In genomic region chr6:5457983-5458683, GRCh38 we compare ENCODE assay signal across 2 cellular contexts.
TF ChIP-seq lines count a peak whose summit lies in the region.

No MANE protein-coding gene starts in this region.

TF ChIP-seq in liver, 16 proteins besides CTCF, POLR2A, EP300 and RAD21:
- peak; percentile 41 for TF ChIP-seq FOXA1 (IDR thresholded peaks at IDR 0.05)
- TF ChIP-seq HNF4A (conservative IDR thresholded peaks at IDR 0.05): peak; percentile 55 to 87
- no peak for TF ChIP-seq TAF1 (conservative IDR thresholded peaks at IDR 0.05)
- TF ChIP-seq NR2F2 (IDR thresholded peaks at IDR 0.05): no peak
- TF ChIP-seq, protein P1, sequence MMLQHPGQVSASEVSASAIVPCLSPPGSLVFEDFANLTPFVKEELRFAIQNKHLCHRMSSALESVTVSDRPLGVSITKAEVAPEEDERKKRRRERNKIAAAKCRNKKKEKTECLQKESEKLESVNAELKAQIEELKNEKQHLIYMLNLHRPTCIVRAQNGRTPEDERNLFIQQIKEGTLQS (IDR thresholded peaks at IDR 0.05): no peak
- TF ChIP-seq YY1 (IDR thresholded peaks at IDR 0.05): peak; percentile 95
- TF ChIP-seq FOXA2 (IDR thresholded peaks at IDR 0.05): no peak
- peak; percentile 50 for TF ChIP-seq SP1 (IDR thresholded peaks at IDR 0.05)
- TF ChIP-seq EGR1 (IDR thresholded peaks at IDR 0.05; ENCODE audit: low read depth in 2 of 2): peak in 1 of 2 donors; percentile 22
- TF ChIP-seq JUND (IDR thresholded peaks at IDR 0.05): peak in 1 of 2 donors; percentile 90
- TF ChIP-seq MAX (IDR thresholded peaks at IDR 0.05): peak; percentile 91
- peak; percentile 84 for TF ChIP-seq REST (IDR thresholded peaks at IDR 0.05)
- TF ChIP-seq GABPA (IDR thresholded peaks at IDR 0.05 in 1 of 2, conservative IDR thresholded peaks at IDR 0.05 in 1 of 2): peak in 1 of 2 donors; percentile 51
- peak; percentile 71 for TF ChIP-seq ZBTB33 (IDR thresholded peaks at IDR 0.05)
- peak; percentile 34 to 88 for TF ChIP-seq RXRA (IDR thresholded peaks at IDR 0.05)
- TF ChIP-seq HNF4G (IDR thresholded peaks at IDR 0.05): no peak

TF ChIP-seq in HepG2, 621 proteins besides CTCF, POLR2A, EP300 and RAD21:
- TF ChIP-seq NFYC (CRISPR knock-in tag; IDR thresholded peaks at IDR 0.05): no peak
- TF ChIP-seq ZNF607 (CRISPR knock-in tag; IDR thresholded peaks at IDR 0.05; ENCODE audit: borderline replicate concordance): no peak
- no peak for TF ChIP-seq ZMYM3 (CRISPR knock-in tag; IDR thresholded peaks at IDR 0.05)
- no peak for TF ChIP-seq PPARG (CRISPR knock-in tag; conservative IDR thresholded peaks at IDR 0.05)
- TF ChIP-seq ZNF17 (CRISPR knock-in tag; IDR thresholded peaks at IDR 0.05): no peak
- TF ChIP-seq ESRRA (CRISPR knock-in tag; IDR thresholded peaks at IDR 0.05; ENCODE audit: low read depth): no peak
- TF ChIP-seq MIXL1 (CRISPR knock-in tag; IDR thresholded peaks at IDR 0.05): no peak
- no peak for TF ChIP-seq ZNF574 (CRISPR knock-in tag; IDR thresholded peaks at IDR 0.05)
- TF ChIP-seq SNAPC4 (CRISPR knock-in tag; IDR thresholded peaks at IDR 0.05): no peak
- no peak for TF ChIP-seq MAFF (IDR thresholded peaks at IDR 0.05; ENCODE audit: low read depth, low read length)
- TF ChIP-seq ZNF749 (CRISPR knock-in tag; IDR thresholded peaks at IDR 0.05; ENCODE audit: borderline replicate concordance): no peak
- no peak for TF ChIP-seq AKAP8 (CRISPR knock-in tag; IDR thresholded peaks at IDR 0.05)
- no peak for TF ChIP-seq ZNF724P (CRISPR knock-in tag; IDR thresholded peaks at IDR 0.05; ENCODE audit: borderline replicate concordance)
- TF ChIP-seq ZNF326 (CRISPR knock-in tag; IDR thresholded peaks at IDR 0.05; ENCODE audit: borderline replicate concordance): no peak
- no peak for TF ChIP-seq ZNF766 (CRISPR knock-in tag; IDR thresholded peaks at IDR 0.05; ENCODE audit: borderline replicate concordance)
- no peak for TF ChIP-seq TCF7 (IDR thresholded peaks at IDR 0.05; ENCODE audit: low read depth)
- no peak for TF ChIP-seq ZNF451 (CRISPR knock-in tag; IDR thresholded peaks at IDR 0.05)
- TF ChIP-seq, protein P2, sequence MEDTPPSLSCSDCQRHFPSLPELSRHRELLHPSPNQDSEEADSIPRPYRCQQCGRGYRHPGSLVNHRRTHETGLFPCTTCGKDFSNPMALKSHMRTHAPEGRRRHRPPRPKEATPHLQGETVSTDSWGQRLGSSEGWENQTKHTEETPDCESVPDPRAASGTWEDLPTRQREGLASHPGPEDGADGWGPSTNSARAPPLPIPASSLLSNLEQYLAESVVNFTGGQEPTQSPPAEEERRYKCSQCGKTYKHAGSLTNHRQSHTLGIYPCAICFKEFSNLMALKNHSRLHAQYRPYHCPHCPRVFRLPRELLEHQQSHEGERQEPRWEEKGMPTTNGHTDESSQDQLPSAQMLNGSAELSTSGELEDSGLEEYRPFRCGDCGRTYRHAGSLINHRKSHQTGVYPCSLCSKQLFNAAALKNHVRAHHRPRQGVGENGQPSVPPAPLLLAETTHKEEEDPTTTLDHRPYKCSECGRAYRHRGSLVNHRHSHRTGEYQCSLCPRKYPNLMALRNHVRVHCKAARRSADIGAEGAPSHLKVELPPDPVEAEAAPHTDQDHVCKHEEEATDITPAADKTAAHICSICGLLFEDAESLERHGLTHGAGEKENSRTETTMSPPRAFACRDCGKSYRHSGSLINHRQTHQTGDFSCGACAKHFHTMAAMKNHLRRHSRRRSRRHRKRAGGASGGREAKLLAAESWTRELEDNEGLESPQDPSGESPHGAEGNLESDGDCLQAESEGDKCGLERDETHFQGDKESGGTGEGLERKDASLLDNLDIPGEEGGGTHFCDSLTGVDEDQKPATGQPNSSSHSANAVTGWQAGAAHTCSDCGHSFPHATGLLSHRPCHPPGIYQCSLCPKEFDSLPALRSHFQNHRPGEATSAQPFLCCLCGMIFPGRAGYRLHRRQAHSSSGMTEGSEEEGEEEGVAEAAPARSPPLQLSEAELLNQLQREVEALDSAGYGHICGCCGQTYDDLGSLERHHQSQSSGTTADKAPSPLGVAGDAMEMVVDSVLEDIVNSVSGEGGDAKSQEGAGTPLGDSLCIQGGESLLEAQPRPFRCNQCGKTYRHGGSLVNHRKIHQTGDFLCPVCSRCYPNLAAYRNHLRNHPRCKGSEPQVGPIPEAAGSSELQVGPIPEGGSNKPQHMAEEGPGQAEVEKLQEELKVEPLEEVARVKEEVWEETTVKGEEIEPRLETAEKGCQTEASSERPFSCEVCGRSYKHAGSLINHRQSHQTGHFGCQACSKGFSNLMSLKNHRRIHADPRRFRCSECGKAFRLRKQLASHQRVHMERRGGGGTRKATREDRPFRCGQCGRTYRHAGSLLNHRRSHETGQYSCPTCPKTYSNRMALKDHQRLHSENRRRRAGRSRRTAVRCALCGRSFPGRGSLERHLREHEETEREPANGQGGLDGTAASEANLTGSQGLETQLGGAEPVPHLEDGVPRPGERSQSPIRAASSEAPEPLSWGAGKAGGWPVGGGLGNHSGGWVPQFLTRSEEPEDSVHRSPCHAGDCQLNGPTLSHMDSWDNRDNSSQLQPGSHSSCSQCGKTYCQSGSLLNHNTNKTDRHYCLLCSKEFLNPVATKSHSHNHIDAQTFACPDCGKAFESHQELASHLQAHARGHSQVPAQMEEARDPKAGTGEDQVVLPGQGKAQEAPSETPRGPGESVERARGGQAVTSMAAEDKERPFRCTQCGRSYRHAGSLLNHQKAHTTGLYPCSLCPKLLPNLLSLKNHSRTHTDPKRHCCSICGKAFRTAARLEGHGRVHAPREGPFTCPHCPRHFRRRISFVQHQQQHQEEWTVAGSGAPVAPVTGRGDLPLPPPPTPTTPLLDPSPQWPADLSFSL (CRISPR knock-in tag; IDR thresholded peaks at IDR 0.05): no peak
